Comparison of ENCODE assay signal across 21 cellular contexts in genomic region chr14:54775486-54776100, GRCh38.
A peak's percentile ranks its signal among the peaks of the same experiment; 100 is the strongest.
DNase-seq lines count a peak whose midpoint lies in the region; ATAC-seq and TF ChIP-seq lines count a peak whose summit lies in the region.
"Had no signal": no experiment of that assay in that cellular context is flagged by ENCODE, and none has a peak within 500 bp of the region (broad histone marks: within the 10 kb centered on the region; RNA-seq: fewer than 3 reads in every experiment).

No MANE protein-coding gene starts in this region.

- H3K27ac Mint-ChIP-seq in stimulated activated naive CD8-positive, alpha-beta T cell treated with anti-CD3 and anti-CD28 coated beads, Interleukin-15, Interleukin-2, amounts not matched to agents 100 ng/mL and 50 ng/mL, for 24 hours: no peak overlapping the region
- H3K27ac Mint-ChIP-seq: activated naive CD4-positive, alpha-beta T cell treated with anti-CD3 and anti-CD28 coated beads, Interleukin-2, amount 50 U/mL, for 24 hours; progenitor cell of endocrine pancreas; T-helper 17 cell had no signal

- peak overlapping the region; percentile 58 for H3K4me3 Mint-ChIP-seq in stimulated activated naive CD8-positive, alpha-beta T cell treated with anti-CD3 and anti-CD28 coated beads, Interleukin-15, Interleukin-2, amounts not matched to agents 100 ng/mL and 50 ng/mL, for 24 hours
- H3K4me3 Mint-ChIP-seq: T-helper 17 cell had no signal

- H3K9ac ChIP-seq in muscle layer of colon (ENCODE audit: low read length): no peak overlapping the region
- H3K9ac ChIP-seq in mesenchymal stem cell (ENCODE audit: low read length): no peak overlapping the region
- H3K9ac ChIP-seq: KMS-11 had no signal

- no peak overlapping the region for H4K91ac ChIP-seq in mesenchymal stem cell (ENCODE audit: low read length)

- no peak overlapping the region for H2BK5ac ChIP-seq in mesenchymal stem cell (ENCODE audit: low read depth, low read length, poor library complexity, severe bottlenecking)

- H3K4me3 ChIP-seq in ascending aorta (peak overlapping the region in 1 of 2 donors; percentile 35), muscle layer of colon (ENCODE audit: low read depth in 1 of 2, low read length in 2 of 2) (no peak overlapping the region), mesenchymal stem cell (ENCODE audit: insufficient read depth in 1 of 2, low read depth in 1 of 2, low read length in 2 of 2) (no peak overlapping the region)
- H3K4me3 ChIP-seq: body of pancreas, smooth muscle cell, upper lobe of left lung had no signal

- H3K27ac ChIP-seq in ascending aorta (peak overlapping the region; percentile 90 to 97), muscle layer of colon (ENCODE audit: low read depth, low read length) (peak overlapping the region; percentile 12), mesenchymal stem cell (ENCODE audit: low read length, poor library complexity, severe bottlenecking) (no peak overlapping the region)
- H3K27ac ChIP-seq: body of pancreas, KMS-11, upper lobe of left lung had no signal

- no peak for ATAC-seq in stimulated activated naive CD8-positive, alpha-beta T cell treated with anti-CD3 and anti-CD28 coated beads, Interleukin-15, Interleukin-2, amounts not matched to agents 100 U/mL and 50 U/mL, for 24 hours
- ATAC-seq: body of pancreas, T-helper 17 cell had no signal

- no peak overlapping the region for H3K4me2 ChIP-seq in mesenchymal stem cell (ENCODE audit: low read length, poor library complexity, severe bottlenecking)
- H3K4me2 ChIP-seq: KMS-11, smooth muscle cell had no signal

- H3K23ac ChIP-seq in mesenchymal stem cell (ENCODE audit: low read length in 2 of 2): no peak overlapping the region

- H3K36me3 ChIP-seq in ascending aorta (peaks cover 25 to 42% of the 10 kb centered on the region in 2 donors), muscle layer of colon (ENCODE audit: insufficient read depth, low read length) (peaks cover 67% of the 10 kb centered on the region), mesenchymal stem cell (ENCODE audit: control insufficient read depth in 1 of 2, insufficient read depth in 2 of 2, low read depth in 1 of 2, low read length in 2 of 2) (peaks cover 45 to 61% of the 10 kb centered on the region in 2 experiments)

- intact Hi-C loops in ascending aorta (cut with DNase I): loop anchor here (2.0 kb wide), 1 partner anchor 123 kb away; no protein-coding TSS in a partner anchor

- peaks cover 14% of the 10 kb centered on the region for H3K36me3 Mint-ChIP-seq in stimulated activated naive CD8-positive, alpha-beta T cell treated with anti-CD3 and anti-CD28 coated beads, Interleukin-15, Interleukin-2, amounts not matched to agents 100 ng/mL and 50 ng/mL, for 24 hours (ENCODE audit: low read depth)
- H3K36me3 Mint-ChIP-seq: activated naive CD4-positive, alpha-beta T cell treated with anti-CD3 and anti-CD28 coated beads, Interleukin-2, amount 50 U/mL, for 24 hours had no signal

- no peak overlapping the region for H3K18ac ChIP-seq in mesenchymal stem cell (ENCODE audit: low read depth in 1 of 2, low read length in 2 of 2)

- H3K27me3 ChIP-seq in ascending aorta: no peaks in the 10 kb centered on the region
- H3K27me3 ChIP-seq in muscle layer of colon (ENCODE audit: control insufficient read depth in 1 of 2, insufficient read depth in 2 of 2, low read length in 2 of 2): no peaks in the 10 kb centered on the region
- H3K27me3 ChIP-seq in mesenchymal stem cell (ENCODE audit: control insufficient read depth in 1 of 2, insufficient read depth in 1 of 2, low read length in 2 of 2): no peaks in the 10 kb centered on the region
- H3K27me3 ChIP-seq: body of pancreas, upper lobe of left lung had no signal

- TF ChIP-seq CTCF in ascending aorta (IDR thresholded peaks at IDR 0.05): no peak

- no peak for DNase-seq in stimulated activated naive CD8-positive, alpha-beta T cell treated with anti-CD3 and anti-CD28 coated beads, Interleukin-15, Interleukin-2, amounts not matched to agents 100 U/mL and 50 U/mL, for 24 hours
- DNase-seq in ascending aorta (ENCODE audit: low spot score in 2 of 2): peak in 1 of 2 donors; percentile 63
- DNase-seq in KG1 (lab: John Stamatoyannopoulos, UW): no peak
- no peak for DNase-seq in mesenchymal stem cell
- no peak for DNase-seq in UCSD-AML1 (lab: John Stamatoyannopoulos, UW; ENCODE audit: unreplicated experiment)
- DNase-seq: activated CD4-positive, alpha-beta T cell treated with anti-CD3 and anti-CD28 coated beads, Interleukin-2, amount 50 U/mL, for 48 hours; activated T-cell treated with anti-CD3 and anti-CD28 coated beads for 4 hours; foreskin fibroblast; kidney glomerular epithelial cell; NCI-H187; stimulated activated CD4-positive, alpha-beta T cell treated with anti-CD3 and anti-CD28 coated beads, Interleukin-4, amount 100 ng/mL, for 1 hour; stimulated activated naive CD8-positive, alpha-beta T cell treated with anti-CD3 and anti-CD28 coated beads, Interleukin-15, amount 100 ng/mL, for 72 hours; T-helper 17 cell had no signal

- 96% methylated on average over 2 of the region's 8 CpGs for WGBS in mesenchymal stem cell

- peaks cover 15% of the 10 kb centered on the region for H3K79me1 ChIP-seq in mesenchymal stem cell (replicated peaks; ENCODE audit: low read length, poor library complexity, severe bottlenecking)

- H2BK15ac ChIP-seq in mesenchymal stem cell (ENCODE audit: low read depth, poor library complexity, severe bottlenecking): no peak overlapping the region

- no peak overlapping the region for H2BK120ac ChIP-seq in mesenchymal stem cell (ENCODE audit: low read depth, low read length)

- H3K9me3 ChIP-seq in ascending aorta (no peaks in the 10 kb centered on the region), muscle layer of colon (ENCODE audit: low read length) (no peaks in the 10 kb centered on the region), mesenchymal stem cell (ENCODE audit: control insufficient read depth, low read length) (no peaks in the 10 kb centered on the region)
- H3K9me3 ChIP-seq: body of pancreas, upper lobe of left lung had no signal

- no peak overlapping the region for H4K8ac ChIP-seq in mesenchymal stem cell (ENCODE audit: low read length)

- peaks cover 10% of the 10 kb centered on the region for H3K27me3 Mint-ChIP-seq in stimulated activated naive CD8-positive, alpha-beta T cell treated with anti-CD3 and anti-CD28 coated beads, Interleukin-15, Interleukin-2, amounts not matched to agents 100 ng/mL and 50 ng/mL, for 24 hours
- H3K27me3 Mint-ChIP-seq: progenitor cell of endocrine pancreas, T-helper 17 cell had no signal

- H2AK5ac ChIP-seq in mesenchymal stem cell (ENCODE audit: low read length, severe bottlenecking): no peak overlapping the region

- H3K9me3 Mint-ChIP-seq in stimulated activated naive CD8-positive, alpha-beta T cell treated with anti-CD3 and anti-CD28 coated beads, Interleukin-15, Interleukin-2, amounts not matched to agents 100 ng/mL and 50 ng/mL, for 24 hours: no peaks in the 10 kb centered on the region
- H3K9me3 Mint-ChIP-seq: activated naive CD4-positive, alpha-beta T cell treated with anti-CD3 and anti-CD28 coated beads, Interleukin-2, amount 50 U/mL, for 24 hours; stimulated activated naive CD8-positive, alpha-beta T cell treated with anti-CD3 and anti-CD28 coated beads, Interleukin-15, amount 100 ng/mL, for 72 hours had no signal

- H3K4me1 ChIP-seq in ascending aorta (peaks cover 27 to 46% of the 10 kb centered on the region in 2 donors), muscle layer of colon (ENCODE audit: insufficient read depth, low read length) (peaks cover 46% of the 10 kb centered on the region), mesenchymal stem cell (ENCODE audit: control insufficient read depth, insufficient read depth, low read depth, low read length) (peaks cover 15% of the 10 kb centered on the region)

- no peak overlapping the region for H2AFZ ChIP-seq in mesenchymal stem cell (ENCODE audit: low read depth, low read length)

- H3K14ac ChIP-seq in mesenchymal stem cell (ENCODE audit: low read length in 2 of 2): no peak overlapping the region

- peaks cover 62% of the 10 kb centered on the region for H3K4me1 Mint-ChIP-seq in stimulated activated naive CD8-positive, alpha-beta T cell treated with anti-CD3 and anti-CD28 coated beads, Interleukin-15, Interleukin-2, amounts not matched to agents 100 ng/mL and 50 ng/mL, for 24 hours (ENCODE audit: low read depth)

- no peak overlapping the region for H2BK12ac ChIP-seq in mesenchymal stem cell (ENCODE audit: low read length in 2 of 2)

- no peak overlapping the region for H3K4ac ChIP-seq in mesenchymal stem cell (ENCODE audit: low read depth in 1 of 2, low read length in 2 of 2)
